10 cellular contexts compared by ENCODE assay signal in the genomic region with DNA sequence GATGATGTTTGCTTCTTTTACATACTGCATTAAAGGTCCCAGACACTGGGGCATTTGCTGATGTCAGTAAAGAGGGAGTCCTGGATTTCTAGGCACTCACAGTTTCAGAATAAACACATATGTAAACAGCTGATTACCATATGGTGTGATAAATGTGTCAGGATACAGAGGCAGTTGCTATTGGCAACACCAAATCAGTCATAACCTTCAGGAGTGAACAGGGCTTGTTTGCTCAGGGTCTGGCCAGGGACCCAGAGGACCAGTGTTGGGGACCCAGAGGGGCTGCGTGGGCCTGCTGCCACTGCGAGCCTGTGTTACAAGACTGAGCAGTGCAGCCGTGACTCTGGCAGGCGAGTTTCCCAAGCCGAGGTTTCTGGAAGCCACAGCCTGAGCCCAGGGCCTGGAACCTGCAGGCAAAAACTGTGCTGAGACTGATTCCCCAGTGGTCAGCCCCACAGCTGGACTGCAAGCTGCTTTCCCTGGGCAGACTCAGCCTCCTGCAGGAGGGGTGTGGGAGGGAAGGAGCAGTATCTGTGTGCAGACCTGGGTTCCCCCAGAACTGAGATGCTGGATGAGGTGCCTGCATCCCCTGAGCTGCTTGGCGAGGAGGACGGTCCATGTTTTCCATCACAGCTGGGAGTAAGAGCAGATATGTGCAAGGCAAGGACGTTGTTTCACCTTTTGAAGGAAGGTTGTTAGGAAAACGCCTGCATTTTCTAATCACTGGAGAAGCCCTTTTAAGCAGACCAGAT. TPM values are rescaled to one million over a fixed set of nuclear protein-coding genes. Genes with fewer than 3 reads are reported as not detected.
DNase-seq lines count a peak whose midpoint lies in the region; ATAC-seq, FAIRE-seq and TF ChIP-seq lines count a peak whose summit lies in the region.
"Had no signal": no experiment of that assay in that cellular context is flagged by ENCODE, and none has a peak within 500 bp of the region (broad histone marks: within the 10 kb centered on the region; RNA-seq: fewer than 3 reads in every experiment).

No MANE protein-coding gene starts in this region.

- H3K9me1 ChIP-seq in IMR-90 (ENCODE audit: insufficient read depth, low read length) (peaks cover 71% of the 10 kb centered on the region), K562 (ENCODE audit: control insufficient read depth, insufficient read depth, low read length) (no peaks in the 10 kb centered on the region)

- H2AK9ac ChIP-seq in IMR-90 (replicated peaks; ENCODE audit: low read depth, low read length, poor library complexity), result peak overlapping the region; percentile 8

- no peaks in the 10 kb centered on the region for H3K36me3 ChIP-seq in IMR-90 (ENCODE audit: control insufficient read depth, insufficient read depth, low read length)
- H3K36me3 ChIP-seq in K562 (ENCODE audit: control insufficient read depth, insufficient read depth, low read length), result no peaks in the 10 kb centered on the region
- H3K36me3 ChIP-seq in heart right ventricle, result no peaks in the 10 kb centered on the region
- peaks cover 0 to 2% (median 0%) of the 10 kb centered on the region in 3 donors for H3K36me3 ChIP-seq in skeletal muscle tissue (ENCODE audit: control insufficient read depth in 3 of 3, insufficient read depth in 3 of 3, low read length in 3 of 3)

- peak overlapping the region; percentile 8; the same call in 1 of the 2 replicates for H4K91ac ChIP-seq in IMR-90 (ENCODE audit: insufficient read depth, low read depth, low read length)

- H3K4ac ChIP-seq in IMR-90 (ENCODE audit: low read depth, low read length), result peak overlapping the region; percentile 83

- H3K27ac ChIP-seq in IMR-90 (ENCODE audit: insufficient read depth, low read length) (peak overlapping the region; percentile 1; the same call in 1 of the 2 replicates), K562 (ENCODE audit: extremely low read depth, low read depth, low read length) (no peak overlapping the region), heart right ventricle (peak overlapping the region; percentile 5 to 93 (median 64)), skeletal muscle tissue (ENCODE audit: low read depth, low read length) (peak overlapping the region; percentile 36)

- TF ChIP-seq POLR2A in IMR-90 (IDR thresholded peaks at IDR 0.05; ENCODE audit: low read depth, low read length) (no peak), K562 (conservative IDR thresholded peaks at IDR 0.05) (no peak)

- H2AFZ ChIP-seq in IMR-90 (replicated peaks; ENCODE audit: low read length, poor library complexity), result no peak overlapping the region
- no peak overlapping the region for H2AFZ ChIP-seq in K562 (ENCODE audit: low read depth, low read length)

- no peak overlapping the region for H4K5ac ChIP-seq in IMR-90 (ENCODE audit: low read depth, low read length)

- POLR2A ChIA-PET in IMR-90 (lab: Charles Lee; ENCODE audit: unreplicated experiment) (no interaction called here), K562 (lab: Yijun Ruan, JAX) (interaction anchor here (0.6 kb wide), 1 partner anchor 17 kb away, joined by 3 read pairs; no protein-coding TSS in a partner anchor)

- dilution Hi-C loops in IMR-90 (cut with HindIII; ENCODE audit: low sequenced_read_pairs, unreplicated experiment), result no loop called here

- in situ Hi-C loops in IMR-90 (cut with MboI; ENCODE audit: low sequenced_read_pairs), result no loop called here
- in situ Hi-C loops in K562 (cut with MboI), result no loop called here

- CTCF ChIA-PET in IMR-90 (lab: Yijun Ruan, JAX), result no interaction called here
- CTCF ChIA-PET in K562 (lab: Yijun Ruan, JAX; ENCODE audit: low intra/inter-chr PET ratio), result no interaction called here

- BruUV-seq in IMR-90 (replicated peaks; lab: Mats Ljungman, UMichigan), result no TSS peak
- BruUV-seq in K562 (replicated peaks; lab: Mats Ljungman, UMichigan), result no TSS peak

- H3K27me3 ChIP-seq in IMR-90 (ENCODE audit: control insufficient read depth, insufficient read depth, low read length), result no peaks in the 10 kb centered on the region
- peaks cover 6 to 56% of the 10 kb centered on the region in 2 experiments for H3K27me3 ChIP-seq in K562 (ENCODE audit: control insufficient read depth in 2 of 2, insufficient read depth in 2 of 2, low read length in 2 of 2)
- peaks cover 0 to 13% (median 0%) of the 10 kb centered on the region in 7 donors for H3K27me3 ChIP-seq in heart right ventricle
- no peaks in the 10 kb centered on the region for H3K27me3 ChIP-seq in skeletal muscle tissue (ENCODE audit: control insufficient read depth in 3 of 3, insufficient read depth in 3 of 3, low read length in 3 of 3)

- no peak for FAIRE-seq in K562 (lab: Jason Lieb, UNC)

- H2BK5ac ChIP-seq in IMR-90 (ENCODE audit: low read depth, low read length, poor library complexity, severe bottlenecking), result peak overlapping the region; percentile 22

- peaks cover 65 to 93% of the 10 kb centered on the region in 2 experiments for H3K79me1 ChIP-seq in IMR-90 (ENCODE audit: low read depth in 1 of 2, low read length in 2 of 2)

- H3K18ac ChIP-seq in IMR-90 (ENCODE audit: low read depth, low read length), result no peak overlapping the region

- intact Hi-C loops in IMR-90 (cut with micrococcal nuclease), result no loop called here
- intact Hi-C loops in K562 (cut with micrococcal nuclease), result no loop called here
- intact Hi-C loops in heart right ventricle (cut with DNase I), result no loop called here

- peak overlapping the region; percentile 9; the same call in 1 of the 2 replicates for H2BK20ac ChIP-seq in IMR-90 (ENCODE audit: low read depth, low read length)

- peak overlapping the region; percentile 51; the same call in 2 of the 3 replicates for H2BK15ac ChIP-seq in IMR-90 (ENCODE audit: low read depth, low read length)

- H3K56ac ChIP-seq in IMR-90 (ENCODE audit: extremely low read depth, insufficient read depth, low read length), result no peak overlapping the region

- peak overlapping the region; percentile 63 for H3K23ac ChIP-seq in IMR-90 (ENCODE audit: low read depth, low read length)

- no peak overlapping the region for H3K4me3 ChIP-seq in IMR-90 (ENCODE audit: insufficient read depth, low read depth, low read length)
- H3K4me3 ChIP-seq in K562, result no peak overlapping the region
- no peak overlapping the region for H3K4me3 ChIP-seq in heart right ventricle
- no peak overlapping the region for H3K4me3 ChIP-seq in skeletal muscle tissue (ENCODE audit: low read length in 3 of 3)

- DNase-seq in IMR-90, result peak; percentile 51
- no peak for DNase-seq in K562 (ENCODE audit: extremely low read depth in 1 of 4, low spot score in 3 of 4)
- DNase-seq in heart right ventricle, result peak; percentile 57 to 73
- DNase-seq in EL, result no peak
- DNase-seq: NCI-H146; stimulated activated naive B cell treated with anti-CD40 and anti-IgM and Interleukin-4, amounts not matched to agents 10 μg/mL and 1 μg/mL and 100 μg/mL, for 72 hours had no signal

- no peak for TF ChIP-seq EP300 in K562 (IDR thresholded peaks at IDR 0.05; ENCODE audit: low read length)

- no peak overlapping the region; the same call in 1 of the 2 replicates for H3K4me2 ChIP-seq in IMR-90 (ENCODE audit: low read depth, low read length)
- no peak overlapping the region for H3K4me2 ChIP-seq in K562 (ENCODE audit: insufficient read depth, low read length)

- H3K9ac ChIP-seq in IMR-90 (ENCODE audit: low read depth, low read length) (no peak overlapping the region), K562 (ENCODE audit: insufficient read depth in 1 of 2, low read depth in 2 of 2, low read length in 2 of 2) (no peak overlapping the region), skeletal muscle tissue (ENCODE audit: low read depth in 1 of 3, low read length in 3 of 3) (peak overlapping the region in 1 of 3 donors; percentile 33)

- ATAC-seq in IMR-90 (ENCODE audit: low read depth), result peak; percentile 13
- no peak for ATAC-seq in K562
- ATAC-seq in heart right ventricle, result peak; percentile 32 to 63 (median 38)
- ATAC-seq in HG03442 (IDR thresholded peaks at IDR 0.05; ENCODE audit: unreplicated experiment), result no peak
- no peak for ATAC-seq in GM18868 (IDR thresholded peaks at IDR 0.05; ENCODE audit: unreplicated experiment)
- ATAC-seq in HG02840 (IDR thresholded peaks at IDR 0.05; ENCODE audit: low FRiP score, unreplicated experiment), result no peak
- ATAC-seq: stimulated activated naive B cell treated with anti-CD40 and anti-IgM and Interleukin-4, amounts not matched to agents 10 μg/mL and 1 μg/mL and 100 μg/mL, for 72 hours had no signal

- H3K14ac ChIP-seq in IMR-90 (replicated peaks; ENCODE audit: low read depth, low read length), result peak overlapping the region; percentile 67

- TF ChIP-seq CTCF in IMR-90 (conservative IDR thresholded peaks at IDR 0.05; ENCODE audit: low read depth, low read length) (no peak), K562 (IDR thresholded peaks at IDR 0.05 in 2 of 3, conservative IDR thresholded peaks at IDR 0.05 in 1 of 3; ENCODE audit: insufficient read depth in 2 of 3, low read depth in 1 of 3, low read length in 3 of 3) (no peak), heart right ventricle (IDR thresholded peaks at IDR 0.05) (no peak)

- peak overlapping the region; percentile 96 for H2AK5ac ChIP-seq in IMR-90 (ENCODE audit: low read depth, low read length)

- H4K20me1 ChIP-seq in IMR-90 (ENCODE audit: insufficient read depth, low read length) (peaks cover 61% of the 10 kb centered on the region), K562 (replicated peaks; ENCODE audit: control insufficient read depth, insufficient read depth, low read length) (peaks cover 17% of the 10 kb centered on the region)

- H4K8ac ChIP-seq in IMR-90 (ENCODE audit: low read depth in 2 of 2, low read length in 2 of 2), result peak overlapping the region in 1 of 2 experiments; percentile 46; a peak in 2 of 4 replicates

- no peaks in the 10 kb centered on the region for H3K9me3 ChIP-seq in IMR-90 (ENCODE audit: control insufficient read depth, insufficient read depth, low read length)
- no peaks in the 10 kb centered on the region for H3K9me3 ChIP-seq in K562 (replicated peaks; ENCODE audit: control insufficient read depth, insufficient read depth, low read depth, low read length)
- no peaks in the 10 kb centered on the region for H3K9me3 ChIP-seq in heart right ventricle
- no peaks in the 10 kb centered on the region for H3K9me3 ChIP-seq in skeletal muscle tissue (ENCODE audit: control insufficient read depth in 3 of 3, low read length in 3 of 3)

- TF ChIP-seq RAD21 in IMR-90 (IDR thresholded peaks at IDR 0.05; ENCODE audit: low read length) (no peak), K562 (CRISPR knock-in tag; conservative IDR thresholded peaks at IDR 0.05 in 1 of 2, IDR thresholded peaks at IDR 0.05 in 1 of 2) (no peak)

- H3K4me1 ChIP-seq in IMR-90 (ENCODE audit: control insufficient read depth, insufficient read depth, low read length) (peaks cover 64% of the 10 kb centered on the region), K562 (replicated peaks in 1 of 2; ENCODE audit: control insufficient read depth in 2 of 2, insufficient read depth in 2 of 2, low read length in 2 of 2) (peaks cover 2 to 19% of the 10 kb centered on the region in 2 experiments), heart right ventricle (peaks cover 49 to 100% (median 99%) of the 10 kb centered on the region in 9 donors), skeletal muscle tissue (ENCODE audit: control insufficient read depth in 3 of 3, insufficient read depth in 3 of 3, low read length in 3 of 3) (peaks cover 55 to 67% (median 67%) of the 10 kb centered on the region in 3 donors)

- WGBS in IMR-90 (ENCODE audit: extremely low coverage in 2 of 2, insufficient read length in 1 of 2), 2 experiments, result 61% methylated on average over 5 of the region's 9 CpGs; no CpG with 5 or more reads in 1 of the 2 experiments
- 14% methylated on average over 9 of the region's 9 CpGs for WGBS in K562 (ENCODE audit: insufficient coverage, low coverage, missing lambda C conversion rate)
- 55 to 58% methylated on average over 9 of the region's 9 CpGs for WGBS in heart right ventricle, 2 donors

- H2BK120ac ChIP-seq in IMR-90 (ENCODE audit: low read depth, low read length), result peak overlapping the region; percentile 71

- H3K79me2 ChIP-seq in K562 (ENCODE audit: control insufficient read depth, insufficient read depth, low read length), result no peaks in the 10 kb centered on the region

RNA-seq across cellular contexts. Expression of a gene that starts 23.6 kb away (rescaled TPM):
- total RNA-seq in IMR-90 (2012; rRNA removed) (19.7 and 26.9 TPM in 2 replicates), K562 (2014; rRNA removed) (2.1 and 2.3 TPM in 2 replicates), K562 (2014; rRNA removed; fragmentation: Illumina TruSeq; extraction: Trizol) (3.0 and 3.1 TPM in 2 replicates), K562 (2015; rRNA removed; fragmentation: Illumina TruSeq; extraction: Trizol) (2.3 and 3.2 TPM in 2 replicates), K562 (2021) (4.3 and 5.5 TPM in 2 replicates), heart right ventricle (10 to 100 TPM in 9 of 10 donors, 1 to 10 TPM in 1; 9.9 to 16.2 (median 11.8) TPM), skeletal muscle tissue (17.7 TPM)
- polyA plus RNA-seq in IMR-90 (2012; rRNA removed) (25.0 and 28.1 TPM in 2 replicates), K562 (2011; rRNA removed) (3.1 and 8.7 TPM in 2 replicates), K562 (2014; fragmentation: Illumina TruSeq; extraction: Trizol) (2.4 and 3.2 TPM in 2 replicates), K562 (2014; fragmentation: Nextera tagmentation; extraction: Ambion mirVana) (under 1 TPM; 0.06 to 0.07 TPM), K562 (2014; rRNA removed) (2.2 and 3.3 TPM in 2 replicates), heart right ventricle (10 to 100 TPM in 1 of 2 donors, 1 to 10 TPM in 1; 5.4 to 17.3 TPM)
- 10.0 and 11.4 TPM in 2 replicates for polyA plus RNA-seq in IMR-90 (2012; cell fraction: cytosol; rRNA removed)
- 23.8 and 56.1 TPM in 2 replicates for polyA plus RNA-seq in IMR-90 (2012; cell fraction: nucleus; rRNA removed; ENCODE audit: low replicate concordance)
- 10.7 and 26.2 TPM in 2 replicates for total RNA-seq in K562 (2011; cell fraction: chromatin; rRNA removed; ENCODE audit: low replicate concordance)
- total RNA-seq in K562 (2011; cell fraction: nucleolus; rRNA removed), result 4.8 and 8.2 TPM in 2 replicates
- 11.8 and 12.5 TPM in 2 replicates for total RNA-seq in K562 (2011; cell fraction: nucleoplasm; rRNA removed)
- polyA plus RNA-seq in K562 (2011; cell fraction: cytosol; rRNA removed), result 1.3 and 5.1 TPM in 2 replicates
- 5.7 and 20.6 TPM in 2 replicates for polyA plus RNA-seq in K562 (2011; cell fraction: nucleus; rRNA removed)
- 2.3 and 2.7 TPM in 2 replicates for polyA plus RNA-seq in K562 (2012)
- polyA minus RNA-seq in K562 (2011; rRNA and poly(A)+ RNA removed), result 7.4 and 13.7 TPM in 2 replicates
- polyA minus RNA-seq in K562 (2011; cell fraction: cytosol; rRNA and poly(A)+ RNA removed), result 2.7 and 4.9 TPM in 2 replicates
- 3.9 and 19.9 TPM in 2 replicates for polyA minus RNA-seq in K562 (2011; cell fraction: nucleus; rRNA and poly(A)+ RNA removed)

Comparison
In these comparisons a context has a peak if more than half of its experiments do, and no peak if none do; other contexts are left out.
1. ATAC-seq: peak in IMR-90 (single experiment) and heart right ventricle (8 of 8); none in K562 (single experiment), HG03442 (single experiment), GM18868 (single experiment) and HG02840 (single experiment).
2. DNase-seq: peak in IMR-90 (single experiment) and heart right ventricle (2 of 2); none in K562 (0 of 4) and EL (single experiment).